Comparison of ENCODE assay signal across 26 cellular contexts in genomic region chr20:35151739-35152138, GRCh38. TPM values are rescaled to one million over a fixed set of nuclear protein-coding genes. Genes with fewer than 3 reads are reported as not detected.
DNase-seq lines count a peak whose midpoint lies in the region; ATAC-seq, FAIRE-seq and TF ChIP-seq lines count a peak whose summit lies in the region.
"Had no signal": no experiment of that assay in that cellular context is flagged by ENCODE, and none has a peak within 500 bp of the region (broad histone marks: within the 10 kb centered on the region; RNA-seq: fewer than 3 reads in every experiment).

No MANE protein-coding gene starts in this region.

- H3K36me3 Mint-ChIP-seq in CD14-positive monocyte, result no peaks in the 10 kb centered on the region
- H3K36me3 Mint-ChIP-seq: stimulated activated memory B cell treated with anti-CD40 and anti-IgM and Interleukin-4, amounts not matched to agents 10 μg/mL and 1 μg/mL and 100 μg/mL, for 72 hours; T-cell had no signal

- H3K27ac ChIP-seq in tibial nerve, result peak overlapping the region in 2 of 4 donors; percentile 47 to 60
- H3K27ac ChIP-seq: epithelial cell of prostate had no signal

- no peaks in the 10 kb centered on the region for H3K36me3 ChIP-seq in tibial nerve

- H3K27me3 Mint-ChIP-seq in CD14-positive monocyte (ENCODE audit: low read depth in 3 of 3), result peaks cover 0 to 2% (median 0%) of the 10 kb centered on the region in 3 donors
- H3K27me3 Mint-ChIP-seq: CD8-positive, alpha-beta memory T cell; stimulated activated memory B cell treated with anti-CD40 and anti-IgM and Interleukin-4, amounts not matched to agents 10 μg/mL and 1 μg/mL and 100 μg/mL, for 72 hours; T-cell had no signal

- H3K4me3 ChIP-seq in fibroblast of pulmonary artery (replicated peaks; ENCODE audit: low read depth, low read length), result no peak overlapping the region
- no peak overlapping the region for H3K4me3 ChIP-seq in tibial nerve
- H3K4me3 ChIP-seq: lung had no signal

- TF ChIP-seq POLR2A in tibial nerve (IDR thresholded peaks at IDR 0.05), result no peak
- no peak for TF ChIP-seq POLR2A in H54 (IDR thresholded peaks at IDR 0.05; ENCODE audit: low read depth, low read length)

- intact Hi-C loops in CD14-positive monocyte (cut with micrococcal nuclease), result no loop called here

- H3K27ac Mint-ChIP-seq in CD14-positive monocyte, result no peak overlapping the region
- H3K27ac Mint-ChIP-seq: activated naive CD4-positive, alpha-beta T cell treated with anti-CD3 and anti-CD28 coated beads for 36 hours; activated T-helper 1 cell treated with anti-CD3 and anti-CD28 coated beads, Interleukin-12 subunit alpha, Interleukin-12 subunit beta, Interleukin-2, Interleukin-4 antibody, amounts not matched to agents 30 ng/mL and 10 ng/mL and 1 ng/mL, durations not matched to agents 14 hours and 24 hours and 36 hours; stimulated activated memory B cell treated with anti-CD40 and anti-IgM and Interleukin-4, amounts not matched to agents 10 μg/mL and 1 μg/mL and 100 μg/mL, for 72 hours; T-cell had no signal

- H3K27me3 ChIP-seq in tibial nerve, result no peaks in the 10 kb centered on the region

- DNase-seq in GM04504 (ENCODE audit: low read depth) (peak; percentile 75), fibroblast of pulmonary artery (ENCODE audit: low read depth) (peak; percentile 50), left lobe of liver (ENCODE audit: low spot score) (no peak), tibial nerve (ENCODE audit: low spot score in 2 of 2) (peak in 1 of 2 donors; percentile 56), NCI-H2107 (lab: John Stamatoyannopoulos, UW) (no peak), H54 (ENCODE audit: insufficient read length, low spot score) (no peak), CD14-positive monocyte (ENCODE audit: low spot score) (no peak)
- no peak for DNase-seq in stimulated activated CD4-positive, alpha-beta T cell treated with anti-CD3 and anti-CD28 coated beads, Interleukin-4, amount 100 ng/mL, for 24 hours
- DNase-seq: activated CD4-positive, alpha-beta T cell treated with anti-CD3 and anti-CD28 coated beads, Interleukin-2, amount 50 U/mL, for 48 hours; activated naive CD4-positive, alpha-beta T cell treated with anti-CD3 and anti-CD28 coated beads for 36 hours; CD8-positive, alpha-beta memory T cell; DMS 273 treated with DMSO at 0.1 percent for 48 hours; H7; Karpas-422; NCI-H1436 treated with DMSO at 0.1 percent for 48 hours; NCI-H446; NCI-H774; stimulated activated CD4-positive, alpha-beta T cell treated with anti-CD3 and anti-CD28 coated beads, Interleukin-12 subunit alpha, Interleukin-12 subunit beta, amount 100 ng/mL, for 4 hours; stimulated activated CD4-positive, alpha-beta T cell treated with anti-CD3 and anti-CD28 coated beads, Interleukin-4, amount 100 ng/mL, for 4 hours; T-cell had no signal

- ATAC-seq in left lobe of liver, result peak; percentile 15
- ATAC-seq: stimulated activated memory B cell treated with anti-CD40 and anti-IgM and Interleukin-4, amounts not matched to agents 10 μg/mL and 1 μg/mL and 100 μg/mL, for 72 hours; T-cell had no signal

- no peak for FAIRE-seq in H54 (lab: Jason Lieb, UNC)
- FAIRE-seq: islet of Langerhans had no signal

- peak; percentile 26 to 93 for TF ChIP-seq EP300 in tibial nerve (IDR thresholded peaks at IDR 0.05)

- TF ChIP-seq CTCF in fibroblast of pulmonary artery (IDR thresholded peaks at IDR 0.05; ENCODE audit: low read length, missing control alignments) (no peak), tibial nerve (IDR thresholded peaks at IDR 0.05) (no peak), CD14-positive monocyte (IDR thresholded peaks at IDR 0.05) (no peak)

- no peaks in the 10 kb centered on the region for H3K9me3 Mint-ChIP-seq in CD14-positive monocyte
- H3K9me3 Mint-ChIP-seq: activated naive CD4-positive, alpha-beta T cell treated with anti-CD3 and anti-CD28 coated beads for 36 hours; activated T-helper 1 cell treated with anti-CD3 and anti-CD28 coated beads, Interleukin-12 subunit alpha, Interleukin-12 subunit beta, Interleukin-2, Interleukin-4 antibody, amounts not matched to agents 30 ng/mL and 10 ng/mL and 1 ng/mL, durations not matched to agents 14 hours and 24 hours and 36 hours; CD8-positive, alpha-beta memory T cell; nephron; stimulated activated memory B cell treated with anti-CD40 and anti-IgM and Interleukin-4, amounts not matched to agents 10 μg/mL and 1 μg/mL and 100 μg/mL, for 72 hours; T-cell had no signal

- peaks cover 16% of the 10 kb centered on the region for H3K4me1 Mint-ChIP-seq in CD14-positive monocyte

- H3K4me3 Mint-ChIP-seq in CD14-positive monocyte, result no peak overlapping the region
- H3K4me3 Mint-ChIP-seq: activated naive CD4-positive, alpha-beta T cell treated with anti-CD3 and anti-CD28 coated beads for 36 hours; activated T-helper 1 cell treated with anti-CD3 and anti-CD28 coated beads, Interleukin-12 subunit alpha, Interleukin-12 subunit beta, Interleukin-2, Interleukin-4 antibody, amounts not matched to agents 30 ng/mL and 10 ng/mL and 1 ng/mL, durations not matched to agents 14 hours and 24 hours and 36 hours; nephron; stimulated activated memory B cell treated with anti-CD40 and anti-IgM and Interleukin-4, amounts not matched to agents 10 μg/mL and 1 μg/mL and 100 μg/mL, for 72 hours; T-cell had no signal

- 61 to 67% methylated on average over 5 of the region's 5 CpGs for WGBS in tibial nerve, 2 donors

- peaks cover 0 to 30% (median 0%) of the 10 kb centered on the region in 4 donors for H3K4me1 ChIP-seq in tibial nerve

- H3K9me3 ChIP-seq in tibial nerve, result no peaks in the 10 kb centered on the region

RNA-seq across cellular contexts. Expression of gene EDEM2, which starts 4.6 kb away (rescaled TPM):
- 26.0 TPM for total RNA-seq in left lobe of liver
- total RNA-seq in tibial nerve, result 10 to 100 TPM; 19.6 to 29.7 (median 25.2) TPM
- polyA plus RNA-seq in CD14-positive monocyte, result 10 to 100 TPM; 75.6 to 86.1 TPM

RNA-seq across cellular contexts. Expression of gene PROCR, which starts 20.1 kb away (rescaled TPM):
- total RNA-seq in left lobe of liver (1.5 TPM), tibial nerve (100 to 1,000 TPM in 2 of 4 donors, 10 to 100 TPM in 2; 40.9 to 132 (median 94.6) TPM)
- under 1 TPM; 0.43 to 0.90 TPM for polyA plus RNA-seq in CD14-positive monocyte

RNA-seq across cellular contexts. Expression of gene TRPC4AP, which starts 59.1 kb away (rescaled TPM):
- total RNA-seq in left lobe of liver (27.6 TPM), tibial nerve (100 to 1,000 TPM in 1 of 4 donors, 10 to 100 TPM in 3; 63.4 to 101 (median 76.4) TPM)
- 10 to 100 TPM; 80.8 to 88.6 TPM for polyA plus RNA-seq in CD14-positive monocyte

Comparison
In these comparisons a context has a peak if more than half of its experiments do, and no peak if none do; other contexts are left out.
1. DNase-seq: peak in GM04504 (single experiment) and fibroblast of pulmonary artery (single experiment); none in left lobe of liver (single experiment), NCI-H2107 (single experiment), H54 (single experiment), stimulated activated CD4-positive, alpha-beta T cell treated with anti-CD3 and anti-CD28 coated beads, Interleukin-4, amount 100 ng/mL, for 24 hours (single experiment) and CD14-positive monocyte (single experiment).
2. RNA of gene PROCR, which starts 20.1 kb away (total RNA-seq): 40.9 to 132 TPM in tibial nerve; 1.5 TPM in left lobe of liver (single experiment); every median in the first group is over 10 times any median in the second.